ENCODE assay signal across 8 cellular contexts in the genomic region with DNA sequence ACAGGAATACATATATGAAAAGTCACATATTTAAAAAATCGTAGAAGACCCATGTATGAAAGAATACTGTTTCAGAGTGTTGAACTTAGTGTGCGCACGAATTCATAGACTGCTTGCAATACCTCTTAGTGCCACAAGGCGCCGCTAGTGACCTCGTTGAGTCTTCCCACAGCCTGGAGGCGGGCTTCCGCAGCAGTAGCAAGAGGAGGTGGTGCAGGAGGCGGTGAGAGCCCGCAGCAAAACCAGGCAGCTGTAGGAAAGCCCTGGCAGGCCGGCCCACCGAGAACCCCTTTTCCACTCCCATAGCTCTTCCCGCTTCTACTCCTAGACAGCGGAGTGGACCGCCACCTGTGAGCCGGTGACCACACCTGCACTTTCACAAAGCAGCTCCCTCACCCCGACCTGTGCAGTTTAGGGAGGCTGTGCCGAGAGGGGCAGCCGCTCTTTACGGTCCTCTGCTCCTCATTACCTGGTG. TPM values are rescaled to one million over a fixed set of nuclear protein-coding genes. Genes with fewer than 3 reads are reported as not detected.
DNase-seq lines count a peak whose midpoint lies in the region; ATAC-seq lines count a peak whose summit lies in the region.

No MANE protein-coding gene starts in this region.

- ATAC-seq in GM18498 (IDR thresholded peaks at IDR 0.05; ENCODE audit: unreplicated experiment) = peak; percentile 94
- ATAC-seq in HG02943 (IDR thresholded peaks at IDR 0.05; ENCODE audit: low read depth, unreplicated experiment) = peak; percentile 95

- DNase-seq in A172 (ENCODE audit: low spot score) (peak; percentile 79), NCI-H2171 (lab: John Stamatoyannopoulos, UW) (peak; percentile 21), dedifferentiated amniotic fluid mesenchymal stem cell (ENCODE audit: extremely low spot score) (peak; percentile 75), lung microvascular endothelial cell (ENCODE audit: low read depth in 2 of 2) (peak; percentile 86 to 88)
- DNase-seq in activated CD4-positive, alpha-beta T cell treated with anti-CD3 and anti-CD28 coated beads for 24 hours (ENCODE audit: low read depth in 2 of 2) = peak; percentile 58
- DNase-seq in stimulated activated CD4-positive, alpha-beta T cell treated with anti-CD3 and anti-CD28 coated beads, TNF-alpha, amount 100 ng/mL, for 48 hours (ENCODE audit: low read depth in 3 of 3) = peak; percentile 41 to 50 (median 47)

RNA-seq across cellular contexts. Expression of a gene that starts 23.5 kb away (rescaled TPM):
- total RNA-seq in A172 (2014; rRNA removed; shearing (Covaris generic)) = not detected in 2 replicates
- 0.99 and 2.2 TPM in 2 replicates for total RNA-seq in lung microvascular endothelial cell

Comparison
In these comparisons a context has a peak if more than half of its experiments do, and no peak if none do; other contexts are left out.
1. Peak in every context shown above with its lines: DNase-seq and ATAC-seq.
2. DNase-seq: peak in every context shown above with its lines; median percentile 87 in lung microvascular endothelial cell; 79 in A172; 75 in dedifferentiated amniotic fluid mesenchymal stem cell; 58 in activated CD4-positive, alpha-beta T cell treated with anti-CD3 and anti-CD28 coated beads for 24 hours; 47 in stimulated activated CD4-positive, alpha-beta T cell treated with anti-CD3 and anti-CD28 coated beads, TNF-alpha, amount 100 ng/mL, for 48 hours; 21 in NCI-H2171.